15 cellular contexts compared by ENCODE assay signal in the genomic region with DNA sequence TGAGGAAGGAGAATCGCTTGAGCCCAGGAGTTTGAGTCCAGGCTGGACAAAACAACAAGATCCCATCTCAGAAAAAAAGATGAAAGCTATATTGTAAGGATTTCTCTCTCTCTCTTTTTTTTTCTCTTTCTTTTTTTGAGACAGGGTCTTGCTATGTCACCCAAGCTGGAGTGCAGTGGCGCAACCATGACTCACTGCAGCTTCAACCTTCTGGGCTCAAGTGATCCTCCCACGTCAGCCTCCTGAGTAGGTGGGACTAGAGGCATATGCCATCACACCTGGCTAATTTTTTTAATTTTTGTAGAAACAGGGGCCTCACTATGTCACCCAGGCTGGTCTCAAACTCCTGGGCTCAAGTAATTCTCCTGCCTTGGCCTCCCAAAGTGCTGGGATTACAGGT.
"Had no signal": no experiment of that assay in that cellular context is flagged by ENCODE, and none has a peak within 500 bp of the region (broad histone marks: within the 10 kb centered on the region; RNA-seq: fewer than 3 reads in every experiment).

No MANE protein-coding gene starts in this region.

- DNase-seq: activated effector memory CD4-positive, alpha-beta T cell treated with anti-CD3 and anti-CD28 coated beads, Interleukin-2, amount 50 U/mL, for 16 hours; activated naive CD8-positive, alpha-beta T cell treated with anti-CD3 and anti-CD28 coated beads for 36 hours; activated T-cell treated with anti-CD3 and anti-CD28 coated beads, Interleukin-2, amount 50 U/mL, for 24 hours; brain microvascular endothelial cell; cerebellar nuclear complex; dermis blood vessel endothelial cell; immature natural killer cell; left colon; naive thymus-derived CD8-positive, alpha-beta T cell; posterior cingulate gyrus; small intestine; T-helper 2 cell; thyroid gland; uterus had no signal

- H3K9me3 ChIP-seq: thyroid gland, uterus had no signal

- H3K27ac ChIP-seq: brain microvascular endothelial cell, thyroid gland, uterus had no signal

- H3K36me3 ChIP-seq: brain microvascular endothelial cell, thyroid gland, uterus had no signal

- H3K4me3 ChIP-seq: lung, thyroid gland, uterus had no signal

- H3K27me3 ChIP-seq: brain microvascular endothelial cell, thyroid gland, uterus had no signal

- H3K4me1 ChIP-seq: thyroid gland, uterus had no signal
